30 cellular contexts compared by ENCODE assay signal in the genomic region with DNA sequence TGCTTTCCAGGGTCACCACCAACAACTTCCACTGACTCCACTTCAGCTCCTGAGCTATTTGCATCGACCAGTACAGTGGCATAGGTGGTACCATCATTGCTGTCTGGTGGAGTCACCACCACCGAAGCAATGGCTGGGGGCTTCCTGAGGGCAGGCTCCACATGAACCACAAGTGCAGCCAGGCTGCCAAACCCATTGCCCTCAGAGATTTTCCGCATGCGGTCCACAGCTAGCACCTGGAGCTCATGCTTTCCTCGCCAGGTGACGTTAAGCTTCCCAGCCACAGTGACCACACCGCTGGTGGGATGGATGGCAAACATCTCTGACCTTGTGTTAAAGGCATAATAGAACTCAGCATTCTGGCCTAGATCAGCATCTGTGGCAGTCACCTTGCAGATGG. TPM values are rescaled to one million over a fixed set of nuclear protein-coding genes. Genes with fewer than 3 reads are reported as not detected.
"Had no signal": no experiment of that assay in that cellular context is flagged by ENCODE, and none has a peak within 500 bp of the region (broad histone marks: within the 10 kb centered on the region; RNA-seq: fewer than 3 reads in every experiment).

No MANE protein-coding gene starts in this region.

- ATAC-seq: activated CD4-positive, alpha-beta T cell treated with anti-CD3 and anti-CD28 coated beads for 36 hours; activated CD8-positive, alpha-beta memory T cell treated with anti-CD3 and anti-CD28 coated beads, Interleukin-2, amount 10 ng/mL, durations not matched to agents 7 days and 5 days; activated CD8-positive, alpha-beta T cell treated with anti-CD3 and anti-CD28 coated beads, Interleukin-2, amount 10 ng/mL, durations not matched to agents 7 days and 5 days; activated naive CD4-positive, alpha-beta T cell treated with anti-CD3 and anti-CD28 coated beads, Interleukin-2, amount 50 U/mL, for 72 hours; effector memory CD8-positive, alpha-beta T cell; esophagus mucosa had no signal

- DNase-seq: activated CD4-positive, alpha-beta memory T cell treated with anti-CD3 and anti-CD28 coated beads for 36 hours; activated CD4-positive, alpha-beta T cell treated with anti-CD3 and anti-CD28 coated beads for 36 hours; activated CD4-positive, alpha-beta T cell treated with anti-CD3 and anti-CD28 coated beads, Interleukin-2, amount 10 ng/mL, durations not matched to agents 24 days and 14 days; activated CD4-positive, CD25-positive, alpha-beta regulatory T cell; activated CD4-positive, CD25-positive, alpha-beta regulatory T cell treated with anti-CD3 and anti-CD28 coated beads, Interleukin-2, amount 50 U/mL, for 72 hours; activated CD8-positive, alpha-beta memory T cell treated with anti-CD3 and anti-CD28 coated beads, Interleukin-2, amount 10 ng/mL, durations not matched to agents 7 days and 5 days; activated CD8-positive, alpha-beta memory T cell treated with anti-CD3 and anti-CD28 coated beads, Interleukin-2, amount 50 U/mL, for 4 hours; activated CD8-positive, alpha-beta T cell treated with anti-CD3 and anti-CD28 coated beads, Interleukin-2, amount 10 ng/mL, durations not matched to agents 7 days and 5 days; activated gamma-delta T cell; activated naive CD4-positive, alpha-beta T cell; activated naive CD4-positive, alpha-beta T cell treated with anti-CD3 and anti-CD28 coated beads, Interleukin-2, amount 10 ng/mL, durations not matched to agents 7 days and 5 days; activated T-cell treated with anti-CD3 and anti-CD28 coated beads, Interleukin-2, amount 50 U/mL, for 1 hour; activated T-cell treated with anti-CD3 and anti-CD28 coated beads, Interleukin-2, amount 50 U/mL, for 48 hours; amniotic stem cell; anterior cingulate cortex; brain microvascular endothelial cell; caudate nucleus; cortex of kidney; dermis blood vessel endothelial cell; effector CD4-positive, alpha-beta T cell; effector memory CD8-positive, alpha-beta T cell; foreskin fibroblast; head of caudate nucleus; T-helper 2 cell had no signal

- H3K27ac ChIP-seq: brain microvascular endothelial cell had no signal

RNA-seq across cellular contexts. Expression of a gene that starts 23.1 kb away (rescaled TPM):
- total RNA-seq: activated CD4-positive, alpha-beta memory T cell treated with anti-CD3 and anti-CD28 coated beads for 36 hours; activated CD4-positive, alpha-beta T cell treated with anti-CD3 and anti-CD28 coated beads for 36 hours; activated CD4-positive, alpha-beta T cell treated with anti-CD3 and anti-CD28 coated beads, Interleukin-2, amount 10 ng/mL, durations not matched to agents 24 days and 14 days; activated CD8-positive, alpha-beta memory T cell treated with anti-CD3 and anti-CD28 coated beads for 36 hours; activated CD8-positive, alpha-beta memory T cell treated with anti-CD3 and anti-CD28 coated beads, Interleukin-2, amount 10 ng/mL, durations not matched to agents 7 days and 5 days; activated CD8-positive, alpha-beta T cell treated with anti-CD3 and anti-CD28 coated beads, Interleukin-2, amount 10 ng/mL, durations not matched to agents 7 days and 5 days; activated naive CD4-positive, alpha-beta T cell treated with anti-CD3 and anti-CD28 coated beads, Interleukin-2, amount 50 U/mL, for 72 hours; activated T-helper 1 cell treated with anti-CD3 and anti-CD28 coated beads, Interleukin-12 subunit alpha, Interleukin-12 subunit beta, Interleukin-2, Interleukin-4 antibody, amounts not matched to agents 30 ng/mL and 10 ng/mL and 1 ng/mL, durations not matched to agents 14 hours and 24 hours and 36 hours; endothelial cell of umbilical vein; T-helper 1 cell treated with Interleukin-12 subunit alpha and Interleukin-12 subunit beta and Interleukin-4 antibody, amounts not matched to agents 30 ng/mL and 1 ng/mL, for 36 hours had no signal
